ENCODE assay signal across 19 cellular contexts in genomic region chr5:134365604-134366003, GRCh38. TPM values are rescaled to one million over a fixed set of nuclear protein-coding genes. Genes with fewer than 3 reads are reported as not detected.
A peak's percentile ranks its signal among the peaks of the same experiment; 100 is the strongest.
DNase-seq lines count a peak whose midpoint lies in the region; ATAC-seq and TF ChIP-seq lines count a peak whose summit lies in the region.
"Had no signal": no experiment of that assay in that cellular context is flagged by ENCODE, and none has a peak within 500 bp of the region (broad histone marks: within the 10 kb centered on the region; RNA-seq: fewer than 3 reads in every experiment).

No MANE protein-coding gene starts in this region.

- no peaks in the 10 kb centered on the region for H3K27me3 ChIP-seq in DND-41 (ENCODE audit: insufficient read depth, low read length, poor library complexity)
- no peaks in the 10 kb centered on the region for H3K27me3 ChIP-seq in HUES48 (ENCODE audit: control insufficient read depth, insufficient read depth, low read length)
- no peaks in the 10 kb centered on the region for H3K27me3 ChIP-seq in neural cell (ENCODE audit: insufficient read depth, low read depth, low read length)
- H3K27me3 ChIP-seq: body of pancreas, esophagus squamous epithelium, Peyer's patch had no signal

- peaks cover 4% of the 10 kb centered on the region for H3K9me3 Mint-ChIP-seq in activated naive CD8-positive, alpha-beta T cell treated with anti-CD3 and anti-CD28 coated beads, Interleukin-2, amount 50 U/mL, for 24 hours

- H3K27ac ChIP-seq in DND-41 (ENCODE audit: low read length), result no peak overlapping the region
- no peak overlapping the region for H3K27ac ChIP-seq in HUES48 (ENCODE audit: low read depth, low read length)
- H3K27ac ChIP-seq in neural cell (ENCODE audit: low read length), result no peak overlapping the region
- H3K27ac ChIP-seq: body of pancreas, esophagus squamous epithelium, Peyer's patch, WERI-Rb-1 had no signal

- H2AFZ ChIP-seq in DND-41 (ENCODE audit: low read depth, low read length) (no peak overlapping the region), neural cell (ENCODE audit: low read depth, low read length) (no peak overlapping the region)

- no peak for TF ChIP-seq CTCF in DND-41 (IDR thresholded peaks at IDR 0.05; ENCODE audit: borderline replicate concordance, extremely low read depth, low read length, poor library complexity, severe bottlenecking)
- TF ChIP-seq CTCF in neural cell (IDR thresholded peaks at IDR 0.05; ENCODE audit: poor library complexity, severe bottlenecking), result no peak

- no peaks in the 10 kb centered on the region for H3F3A ChIP-seq in neural cell (ENCODE audit: insufficient read depth, low read length, poor library complexity, severe bottlenecking)

- H3K4me3 ChIP-seq in DND-41 (ENCODE audit: low read depth in 1 of 2, low read length in 2 of 2) (peak overlapping the region in 1 of 2 experiments; percentile 12; a peak in 1 of 4 replicates), HUES48 (ENCODE audit: low read depth, low read length) (0 out of 2 replicates have a peak overlapping the region, but pooled peaks have one; percentile 97), neural cell (ENCODE audit: low read length) (peak overlapping the region; percentile 94)

- no peak for TF ChIP-seq EP300 in neural cell (conservative IDR thresholded peaks at IDR 0.05; ENCODE audit: poor library complexity, severe bottlenecking)

- H3K79me2 ChIP-seq in DND-41 (ENCODE audit: insufficient read depth, low read length), result peaks cover 46% of the 10 kb centered on the region
- H3K79me2 ChIP-seq in neural cell (replicated peaks; ENCODE audit: insufficient read depth, low read length), result peaks cover 20% of the 10 kb centered on the region

- peaks cover 2% of the 10 kb centered on the region for H3K27me3 Mint-ChIP-seq in activated naive CD8-positive, alpha-beta T cell treated with anti-CD3 and anti-CD28 coated beads, Interleukin-2, amount 50 U/mL, for 24 hours

- H3K36me3 ChIP-seq in DND-41 (ENCODE audit: insufficient read depth, low read length), result 0 out of 2 replicates have a peak, but pooled peaks cover 4% of the 10 kb centered on the region
- H3K36me3 ChIP-seq in HUES48 (ENCODE audit: control insufficient read depth, insufficient read depth, low read length), result no peaks in the 10 kb centered on the region
- no peaks in the 10 kb centered on the region for H3K36me3 ChIP-seq in neural cell (ENCODE audit: insufficient read depth, low read length)
- H3K36me3 ChIP-seq: esophagus squamous epithelium, Peyer's patch had no signal

- no peaks in the 10 kb centered on the region for H3K9me2 ChIP-seq in neural cell (ENCODE audit: insufficient read depth, low read length)

- H4K20me1 ChIP-seq in DND-41 (ENCODE audit: insufficient read depth, low read length) (no peaks in the 10 kb centered on the region), neural cell (ENCODE audit: insufficient read depth) (no peaks in the 10 kb centered on the region)

- no peak for TF ChIP-seq RAD21 in neural cell (conservative IDR thresholded peaks at IDR 0.05)

- H3K9ac ChIP-seq in DND-41 (ENCODE audit: low read depth, low read length), result peak overlapping the region; percentile 68; the same call in 1 of the 2 replicates
- H3K9ac ChIP-seq in HUES48 (ENCODE audit: low read depth, low read length), result no peak overlapping the region
- H3K9ac ChIP-seq in neural cell (ENCODE audit: low read length), result no peak overlapping the region

- DNase-seq in DND-41 (no peak), left lobe of liver (ENCODE audit: low spot score) (no peak), activated gamma-delta T cell treated with Interleukin-2 at 50 U/mL for 16 hours (no peak)
- DNase-seq in activated naive CD8-positive, alpha-beta T cell treated with anti-CD3 and anti-CD28 coated beads, Interleukin-2, amount 50 U/mL, for 24 hours, result no peak
- DNase-seq: activated naive CD4-positive, alpha-beta T cell; body of pancreas; dermis blood vessel endothelial cell; esophagus squamous epithelium; left cardiac atrium; MV-4-11; NCI-H526 treated with DMSO at 0.1 percent for 48 hours; Peyer's patch; substantia nigra; SW 1271; WERI-Rb-1 had no signal

- H3K4me1 ChIP-seq in DND-41 (ENCODE audit: insufficient read depth, low read length) (peaks cover 41% of the 10 kb centered on the region), HUES48 (ENCODE audit: control insufficient read depth, insufficient read depth, low read length) (peaks cover 9% of the 10 kb centered on the region; the same call in 1 of the 2 replicates)

- no peak for ATAC-seq in DND-41 (ENCODE audit: insufficient read depth, low read depth)
- no peak for ATAC-seq in activated naive CD8-positive, alpha-beta T cell treated with anti-CD3 and anti-CD28 coated beads, Interleukin-2, amount 50 U/mL, for 24 hours
- no peak for ATAC-seq in left lobe of liver
- no peak for ATAC-seq in GM18873 (IDR thresholded peaks at IDR 0.05; ENCODE audit: low FRiP score, unreplicated experiment)
- ATAC-seq: body of pancreas, left cardiac atrium had no signal

- no peaks in the 10 kb centered on the region for H3K9me3 ChIP-seq in DND-41 (ENCODE audit: insufficient read depth, low read length, severe bottlenecking)
- H3K9me3 ChIP-seq in HUES48 (ENCODE audit: control insufficient read depth, insufficient read depth, low read length), result no peaks in the 10 kb centered on the region
- H3K9me3 ChIP-seq in neural cell (ENCODE audit: low read length), result no peaks in the 10 kb centered on the region
- H3K9me3 ChIP-seq: body of pancreas, esophagus squamous epithelium, Peyer's patch had no signal

- peak overlapping the region; percentile 13 for H3K4me3 Mint-ChIP-seq in activated naive CD8-positive, alpha-beta T cell treated with anti-CD3 and anti-CD28 coated beads, Interleukin-2, amount 50 U/mL, for 24 hours

- peak overlapping the region; percentile 81 for H3K4me2 ChIP-seq in DND-41 (ENCODE audit: insufficient read depth, low read length)
- peak overlapping the region; percentile 100 for H3K4me2 ChIP-seq in neural cell (ENCODE audit: low read length)

- peaks cover 30% of the 10 kb centered on the region for H3K4me1 Mint-ChIP-seq in activated naive CD8-positive, alpha-beta T cell treated with anti-CD3 and anti-CD28 coated beads, Interleukin-2, amount 50 U/mL, for 24 hours

- peaks cover 8% of the 10 kb centered on the region for H3K36me3 Mint-ChIP-seq in activated naive CD8-positive, alpha-beta T cell treated with anti-CD3 and anti-CD28 coated beads, Interleukin-2, amount 50 U/mL, for 24 hours (ENCODE audit: low read depth)

- no peak overlapping the region for H3K27ac Mint-ChIP-seq in activated naive CD8-positive, alpha-beta T cell treated with anti-CD3 and anti-CD28 coated beads, Interleukin-2, amount 50 U/mL, for 24 hours
- H3K27ac Mint-ChIP-seq: CD14-positive monocyte had no signal

TF ChIP-seq in neural cell, 6 proteins besides CTCF, POLR2A, EP300 and RAD21:
- TF ChIP-seq EZH2 (IDR thresholded peaks at IDR 0.05; ENCODE audit: borderline replicate concordance, insufficient read depth, low read length, poor library complexity, severe bottlenecking), result no peak
TF ChIP-seq in neural cell: peak in this region for 0.

RNA-seq across cellular contexts. Expression of gene CDKL3, which starts 1.4 kb away (rescaled TPM):
- polyA plus RNA-seq in neural cell, result 16.7 and 18.1 TPM in 2 replicates
- 11.9 and 14.7 TPM in 2 replicates for polyA minus RNA-seq in neural cell
- 1.2 TPM for total RNA-seq in left lobe of liver
- total RNA-seq: Peyer's patch had no signal

RNA-seq across cellular contexts. Expression of gene UBE2B, which starts 5.8 kb away (rescaled TPM):
- polyA plus RNA-seq in neural cell, result 94.5 and 128 TPM in 2 replicates
- polyA minus RNA-seq in neural cell, result 65.0 and 95.4 TPM in 2 replicates
- 26.6 TPM for total RNA-seq in left lobe of liver

RNA-seq across cellular contexts. Expression of gene CDKN2AIPNL, which starts 46.1 kb away (rescaled TPM):
- 77.0 and 78.4 TPM in 2 replicates for polyA plus RNA-seq in neural cell
- polyA minus RNA-seq in neural cell, result 46.0 and 55.1 TPM in 2 replicates
- 9.9 TPM for total RNA-seq in left lobe of liver
